In genomic region chr4:174154455-174154854, GRCh38 we compare ENCODE assay signal across 1 cellular context.
A peak's percentile ranks its signal among the peaks of the same experiment; 100 is the strongest.
TF ChIP-seq lines count a peak whose summit lies in the region.

No MANE protein-coding gene starts in this region.

TF ChIP-seq in K562, 482 proteins besides CTCF, POLR2A, EP300 and RAD21 (continued from another document):
- no peak for TF ChIP-seq RBM14 (IDR thresholded peaks at IDR 0.05; ENCODE audit: borderline replicate concordance, insufficient read depth, low read depth, low read length)
- TF ChIP-seq KLF13 (tag; IDR thresholded peaks at IDR 0.05; ENCODE audit: borderline replicate concordance, low read depth), result no peak
- TF ChIP-seq SRSF3 (IDR thresholded peaks at IDR 0.05; ENCODE audit: insufficient read depth, low read length), result no peak
- no peak for TF ChIP-seq HNRNPLL (IDR thresholded peaks at IDR 0.05; ENCODE audit: low read depth, low read length, poor library complexity, severe bottlenecking)
- peak; percentile 55; the same call in 1 of the 2 replicates for TF ChIP-seq PHF21A (IDR thresholded peaks at IDR 0.05; ENCODE audit: borderline replicate concordance, low read depth)
- no peak for TF ChIP-seq ZNF197 (CRISPR knock-in tag; IDR thresholded peaks at IDR 0.05; ENCODE audit: low read depth)
- no peak for TF ChIP-seq LEF1 (IDR thresholded peaks at IDR 0.05)
- no peak for TF ChIP-seq ZBED1 (IDR thresholded peaks at IDR 0.05)
- TF ChIP-seq BRF2 (IDR thresholded peaks at IDR 0.05; ENCODE audit: borderline replicate concordance, insufficient read depth, insufficient read length), result no peak
- TF ChIP-seq RB1 (IDR thresholded peaks at IDR 0.05; ENCODE audit: low read depth), result no peak
- no peak for TF ChIP-seq NUFIP1 (IDR thresholded peaks at IDR 0.05; ENCODE audit: partially characterized antibody)
- TF ChIP-seq TAF15 (IDR thresholded peaks at IDR 0.05; ENCODE audit: low read depth, low read length), result no peak
- no peak for TF ChIP-seq ZBTB8A (IDR thresholded peaks at IDR 0.05; ENCODE audit: partially characterized antibody)
- TF ChIP-seq NFE2 (IDR thresholded peaks at IDR 0.05; ENCODE audit: low read depth), result peak; percentile 78
- TF ChIP-seq PTRF (tag; IDR thresholded peaks at IDR 0.05), result no peak
- no peak for TF ChIP-seq ZNF280B (CRISPR knock-in tag; IDR thresholded peaks at IDR 0.05)
- TF ChIP-seq SMARCA4 (IDR thresholded peaks at IDR 0.05), result peak; percentile 63
- peak; percentile 25 for TF ChIP-seq C11orf30 (IDR thresholded peaks at IDR 0.05; ENCODE audit: low read depth)
TF ChIP-seq in K562: peak in this region for 19.
